11 cellular contexts compared by ENCODE assay signal in genomic region chr21:14763695-14764064, GRCh38.
DNase-seq lines count a peak whose midpoint lies in the region; ATAC-seq, FAIRE-seq and TF ChIP-seq lines count a peak whose summit lies in the region.
"Had no signal": no experiment of that assay in that cellular context is flagged by ENCODE, and none has a peak within 500 bp of the region (broad histone marks: within the 10 kb centered on the region; RNA-seq: fewer than 3 reads in every experiment).

No MANE protein-coding gene starts in this region.

- CTCF ChIA-PET in OCI-LY7 (lab: Charles Lee; ENCODE audit: unreplicated experiment) (no interaction called here), HepG2 (lab: Yijun Ruan, JAX; ENCODE audit: low intra/inter-chr PET ratio, low total read pairs) (no interaction called here)

- no peaks in the 10 kb centered on the region for H3K79me2 ChIP-seq in OCI-LY7 (ENCODE audit: insufficient read depth, low read depth, low read length)
- no peaks in the 10 kb centered on the region for H3K79me2 ChIP-seq in HepG2 (ENCODE audit: insufficient read depth, low read length)

- intact Hi-C loops in OCI-LY7 (cut with micrococcal nuclease; ENCODE audit: unreplicated experiment), result loop anchor here (2.0 to 10.0 kb wide), 5 partner anchors 25 to 971 kb away; no protein-coding TSS in a partner anchor
- intact Hi-C loops in HepG2 (cut with micrococcal nuclease; ENCODE audit: unreplicated experiment), result no loop called here

- H2AFZ ChIP-seq in OCI-LY7 (ENCODE audit: low read length) (no peak overlapping the region; the same call in 1 of the 2 replicates), HepG2 (ENCODE audit: low read length) (no peak overlapping the region)

- in situ Hi-C loops in HepG2 (cut with HindIII; ENCODE audit: extremely low pct_ligation_motif_present, low pct_unique_long_range_greater_than_20kb), result no loop called here

- TF ChIP-seq CTCF in OCI-LY7 (conservative IDR thresholded peaks at IDR 0.05; ENCODE audit: low read length) (no peak), HepG2 (CRISPR knock-in tag; IDR thresholded peaks at IDR 0.05) (no peak)

- no peak for FAIRE-seq in HepG2 (lab: Jason Lieb, UNC)
- FAIRE-seq in GM19239 (lab: Jason Lieb, UNC), result no peak

- H4K20me1 ChIP-seq in OCI-LY7 (ENCODE audit: insufficient read depth, low read length) (no peaks in the 10 kb centered on the region), HepG2 (ENCODE audit: insufficient read depth, low read length) (no peaks in the 10 kb centered on the region)

- no peak for TF ChIP-seq POLR2A in HepG2 (IDR thresholded peaks at IDR 0.05; ENCODE audit: insufficient read depth in 1 of 2, low read depth in 2 of 2, low read length in 2 of 2)

- WGBS in HepG2 (ENCODE audit: low lambda C conversion rate), result 14% methylated on average over 4 of the region's 4 CpGs

- H3K9me3 ChIP-seq in OCI-LY7 (ENCODE audit: low read length) (peaks cover 10% of the 10 kb centered on the region; the same call in 1 of the 2 replicates), HepG2 (ENCODE audit: low read length) (no peaks in the 10 kb centered on the region)

- TF ChIP-seq EP300 in HepG2 (IDR thresholded peaks at IDR 0.05; ENCODE audit: low read depth in 2 of 2, low read length in 2 of 2), result no peak
- TF ChIP-seq EP300 in HepG2 (CRISPR knock-in tag; IDR thresholded peaks at IDR 0.05; ENCODE audit: borderline replicate concordance), result no peak

- no peak for TF ChIP-seq RAD21 in HepG2 (CRISPR knock-in tag; IDR thresholded peaks at IDR 0.05)

- POLR2A ChIA-PET in OCI-LY7 (lab: Charles Lee) (interaction anchor here (0.6 to 2.1 kb wide), 8 partner anchors 11 to 382 kb away, joined by 3 to 17 read pairs (median 4); partner anchors contain the start of gene HSPA13), HepG2 (lab: Yijun Ruan, JAX) (no interaction called here)

- H3K4me3 ChIP-seq in OCI-LY7 (ENCODE audit: low read depth, low read length, poor library complexity, severe bottlenecking), result peak overlapping the region; percentile 32
- H3K4me3 ChIP-seq in HepG2 (replicated peaks in 1 of 3; ENCODE audit: insufficient read depth in 1 of 3, low read depth in 2 of 3, low read length in 3 of 3), result no peak overlapping the region

- H3K27me3 ChIP-seq in HepG2 (ENCODE audit: control insufficient read depth in 1 of 2, insufficient read depth in 2 of 2, low read length in 2 of 2), result no peaks in the 10 kb centered on the region

- BruUV-seq in OCI-LY7 (replicated peaks; lab: Mats Ljungman, UMichigan) (no TSS peak), HepG2 (replicated peaks; lab: Mats Ljungman, UMichigan) (no TSS peak)

- H3K36me3 ChIP-seq in OCI-LY7 (ENCODE audit: insufficient read depth, low read length) (no peaks in the 10 kb centered on the region), HepG2 (replicated peaks in 1 of 2; ENCODE audit: control insufficient read depth in 1 of 2, insufficient read depth in 2 of 2, low read length in 2 of 2) (no peaks in the 10 kb centered on the region)

- H3K4me1 ChIP-seq in OCI-LY7 (ENCODE audit: insufficient read depth, low read length, poor library complexity, severe bottlenecking) (peaks cover 29% of the 10 kb centered on the region), HepG2 (ENCODE audit: insufficient read depth, low read length) (no peaks in the 10 kb centered on the region)

- ATAC-seq in GM18502 (IDR thresholded peaks at IDR 0.05; ENCODE audit: poor library complexity, unreplicated experiment) (peak; percentile 42), GM21423 (IDR thresholded peaks at IDR 0.05; ENCODE audit: unreplicated experiment) (peak; percentile 31), HG03060 (IDR thresholded peaks at IDR 0.05; ENCODE audit: low read depth, unreplicated experiment) (peak; percentile 19), HepG2 (no peak)

- H3K4me2 ChIP-seq in OCI-LY7 (ENCODE audit: low read length) (peak overlapping the region; percentile 66), HepG2 (ENCODE audit: low read depth, low read length) (no peak overlapping the region)

- H3K27ac ChIP-seq in OCI-LY7 (ENCODE audit: low read depth, low read length, poor library complexity, severe bottlenecking) (peak overlapping the region; percentile 74), HepG2 (ENCODE audit: extremely low read length, insufficient read depth, low read length) (no peak overlapping the region)
- H3K27ac ChIP-seq: C4-2B had no signal

- H3K9me2 ChIP-seq in OCI-LY7 (ENCODE audit: insufficient read depth, low read length), result no peaks in the 10 kb centered on the region

- H3K9ac ChIP-seq in HepG2 (ENCODE audit: insufficient read depth, low read depth, low read length), result no peak overlapping the region

- DNase-seq in OCI-LY7 (ENCODE audit: low spot score) (no peak), 8988T (no peak), HepG2 (ENCODE audit: low spot score) (no peak), GM19239 (ENCODE audit: insufficient read length, low spot score) (no peak)
- DNase-seq in activated effector memory CD4-positive, alpha-beta T cell treated with anti-CD3 and anti-CD28 coated beads, Interleukin-2, amount 50 U/mL, for 16 hours, result no peak
- DNase-seq: activated CD8-positive, alpha-beta T cell treated with anti-CD3 and anti-CD28 coated beads for 36 hours; stimulated activated CD4-positive, alpha-beta T cell treated with anti-CD3 and anti-CD28 coated beads, Interleukin-2, amount 100 ng/mL, for 24 hours had no signal

TF ChIP-seq in HepG2, 621 proteins besides CTCF, POLR2A, EP300 and RAD21:
- TF ChIP-seq ZNF138 (CRISPR knock-in tag; IDR thresholded peaks at IDR 0.05; ENCODE audit: low read depth) (no peak), ARNTL (CRISPR knock-in tag; IDR thresholded peaks at IDR 0.05) (no peak), ATRX (CRISPR knock-in tag; IDR thresholded peaks at IDR 0.05; ENCODE audit: borderline replicate concordance) (no peak), ZNF180 (CRISPR knock-in tag; IDR thresholded peaks at IDR 0.05; ENCODE audit: borderline replicate concordance, low read depth) (no peak), TIGD3 (CRISPR knock-in tag; IDR thresholded peaks at IDR 0.05; ENCODE audit: borderline replicate concordance) (no peak), HNRNPL (IDR thresholded peaks at IDR 0.05; ENCODE audit: low read depth, low read length) (no peak), BHLHE40 (IDR thresholded peaks at IDR 0.05; ENCODE audit: low read length) (no peak), ZNF7 (CRISPR knock-in tag; IDR thresholded peaks at IDR 0.05) (no peak), ELF4 (CRISPR knock-in tag; IDR thresholded peaks at IDR 0.05; ENCODE audit: borderline replicate concordance) (no peak), ZNF264 (CRISPR knock-in tag; IDR thresholded peaks at IDR 0.05) (no peak), ZBTB34 (CRISPR knock-in tag; IDR thresholded peaks at IDR 0.05) (no peak), KDM2A (CRISPR knock-in tag; IDR thresholded peaks at IDR 0.05; ENCODE audit: borderline replicate concordance, low read depth) (no peak), SAFB2 (CRISPR knock-in tag; IDR thresholded peaks at IDR 0.05; ENCODE audit: borderline replicate concordance, low read depth) (no peak), ZNF709 (CRISPR knock-in tag; IDR thresholded peaks at IDR 0.05) (no peak), ZNF713 (CRISPR knock-in tag; IDR thresholded peaks at IDR 0.05) (no peak), ZIK1 (CRISPR knock-in tag; IDR thresholded peaks at IDR 0.05; ENCODE audit: borderline replicate concordance, low read depth) (no peak), RBM39 (IDR thresholded peaks at IDR 0.05; ENCODE audit: low read depth, low read length, poor library complexity, severe bottlenecking) (no peak), ZNF296 (CRISPR knock-in tag; conservative IDR thresholded peaks at IDR 0.05) (no peak), FOXC1 (CRISPR knock-in tag; IDR thresholded peaks at IDR 0.05; ENCODE audit: borderline replicate concordance) (no peak)
- TF ChIP-seq, protein P1, sequence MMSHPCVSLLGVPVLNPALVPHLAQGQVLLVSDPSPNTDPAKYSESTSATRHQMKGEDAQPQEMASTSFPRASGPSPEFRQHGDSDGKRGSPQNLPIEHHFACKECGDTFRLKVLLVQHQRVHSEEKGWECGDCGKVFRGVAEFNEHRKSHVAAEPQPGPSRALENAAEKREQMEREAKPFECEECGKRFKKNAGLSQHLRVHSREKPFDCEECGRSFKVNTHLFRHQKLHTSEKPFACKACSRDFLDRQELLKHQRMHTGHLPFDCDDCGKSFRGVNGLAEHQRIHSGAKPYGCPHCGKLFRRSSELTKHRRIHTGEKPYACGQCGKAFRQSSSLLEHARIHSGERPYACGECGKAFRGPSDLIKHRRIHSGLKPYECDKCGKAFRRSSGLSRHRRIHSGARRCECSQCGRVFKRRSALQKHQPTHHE (CRISPR knock-in tag; IDR thresholded peaks at IDR 0.05; ENCODE audit: borderline replicate concordance), result no peak
